Comparison of ENCODE assay signal across 23 cellular contexts in genomic region chr5:9391080-9391479, GRCh38.
DNase-seq lines count a peak whose midpoint lies in the region; ATAC-seq, FAIRE-seq and TF ChIP-seq lines count a peak whose summit lies in the region.
"Had no signal": no experiment of that assay in that cellular context is flagged by ENCODE, and none has a peak within 500 bp of the region (broad histone marks: within the 10 kb centered on the region; RNA-seq: fewer than 3 reads in every experiment).

No MANE protein-coding gene starts in this region.

- ATAC-seq in HepG2, result no peak
- no peak for ATAC-seq in IMR-90 (ENCODE audit: low read depth)
- ATAC-seq in left lobe of liver, result peak; percentile 84
- ATAC-seq: CD8-positive, alpha-beta T cell had no signal

- no peak overlapping the region for H2BK15ac ChIP-seq in IMR-90 (ENCODE audit: low read depth, low read length)

- no peak overlapping the region for H4K5ac ChIP-seq in IMR-90 (ENCODE audit: low read depth, low read length)

- no peak overlapping the region for H3K9ac ChIP-seq in liver (ENCODE audit: low read depth in 1 of 2, low read length in 2 of 2)
- H3K9ac ChIP-seq in HepG2 (ENCODE audit: insufficient read depth, low read depth, low read length), result no peak overlapping the region
- no peak overlapping the region for H3K9ac ChIP-seq in IMR-90 (ENCODE audit: low read depth, low read length)
- H3K9ac ChIP-seq: BLaER1 had no signal

- no peaks in the 10 kb centered on the region for H3K36me3 ChIP-seq in liver (ENCODE audit: control insufficient read depth in 4 of 4, insufficient read depth in 3 of 4, low read depth in 1 of 4, low read length in 3 of 4)
- H3K36me3 ChIP-seq in HepG2 (replicated peaks in 1 of 2; ENCODE audit: control insufficient read depth in 1 of 2, insufficient read depth in 2 of 2, low read length in 2 of 2), result no peaks in the 10 kb centered on the region
- H3K36me3 ChIP-seq in IMR-90 (ENCODE audit: control insufficient read depth, insufficient read depth, low read length), result no peaks in the 10 kb centered on the region
- H3K36me3 ChIP-seq: BE2C, BLaER1 had no signal

- peaks cover 14% of the 10 kb centered on the region for H3K9me1 ChIP-seq in IMR-90 (ENCODE audit: insufficient read depth, low read length)

- WGBS in liver, result 46% methylated on average over 4 of the region's 4 CpGs
- 25% methylated on average over 4 of the region's 4 CpGs for WGBS in HepG2 (ENCODE audit: low lambda C conversion rate)
- 100% methylated on average over 1 of the region's 4 CpGs; no CpG with 5 or more reads in 1 of the 2 experiments for WGBS in IMR-90 (ENCODE audit: extremely low coverage in 2 of 2, insufficient read length in 1 of 2), 2 experiments

- no peaks in the 10 kb centered on the region for H4K20me1 ChIP-seq in HepG2 (ENCODE audit: insufficient read depth, low read length)
- H4K20me1 ChIP-seq in IMR-90 (ENCODE audit: insufficient read depth, low read length), result peaks cover 12% of the 10 kb centered on the region; the same call in 1 of the 2 replicates
- H4K20me1 ChIP-seq: BLaER1 had no signal

- H2BK120ac ChIP-seq in IMR-90 (ENCODE audit: low read depth, low read length), result no peak overlapping the region

- H3K23ac ChIP-seq in IMR-90 (ENCODE audit: low read depth, low read length), result no peak overlapping the region

- no peak for TF ChIP-seq CTCF in liver (IDR thresholded peaks at IDR 0.05; ENCODE audit: low read depth, low read length, missing input control)
- no peak for TF ChIP-seq CTCF in HepG2 (CRISPR knock-in tag; IDR thresholded peaks at IDR 0.05)
- TF ChIP-seq CTCF in IMR-90 (conservative IDR thresholded peaks at IDR 0.05; ENCODE audit: low read depth, low read length), result no peak
- TF ChIP-seq CTCF in coronary artery (IDR thresholded peaks at IDR 0.05), result no peak

- no peak for FAIRE-seq in HepG2 (lab: Jason Lieb, UNC)
- FAIRE-seq: A204.1, D721Med, G401.6, GM12891, GM19239 had no signal

- H3K4me2 ChIP-seq in HepG2 (ENCODE audit: low read depth, low read length) (no peak overlapping the region), IMR-90 (ENCODE audit: low read depth, low read length) (no peak overlapping the region)
- H3K4me2 ChIP-seq: BLaER1 had no signal

- H2AFZ ChIP-seq in HepG2 (ENCODE audit: low read length) (no peak overlapping the region), IMR-90 (replicated peaks; ENCODE audit: low read length, poor library complexity) (no peak overlapping the region)

- TF ChIP-seq RAD21 in liver (IDR thresholded peaks at IDR 0.05) (peak in 1 of 2 donors; percentile 7), HepG2 (CRISPR knock-in tag; IDR thresholded peaks at IDR 0.05) (no peak), IMR-90 (IDR thresholded peaks at IDR 0.05; ENCODE audit: low read length) (no peak)

- H2AK9ac ChIP-seq in IMR-90 (replicated peaks; ENCODE audit: low read depth, low read length, poor library complexity), result no peak overlapping the region

- H3K79me2 ChIP-seq in HepG2 (ENCODE audit: insufficient read depth, low read length), result no peaks in the 10 kb centered on the region

- H3K4me1 ChIP-seq in liver (ENCODE audit: control insufficient read depth in 4 of 4, insufficient read depth in 4 of 4, low read length in 3 of 4) (peaks cover 0 to 13% (median 3%) of the 10 kb centered on the region in 4 donors), HepG2 (ENCODE audit: insufficient read depth, low read length) (no peaks in the 10 kb centered on the region), IMR-90 (ENCODE audit: control insufficient read depth, insufficient read depth, low read length) (peaks cover 1% of the 10 kb centered on the region; the same call in 1 of the 2 replicates)
- H3K4me1 ChIP-seq: BE2C, BLaER1, Caco-2 had no signal

- H3K79me1 ChIP-seq in IMR-90 (ENCODE audit: low read depth in 1 of 2, low read length in 2 of 2), result peaks cover 13 to 64% of the 10 kb centered on the region in 2 experiments

- in situ Hi-C loops in HepG2 (cut with HindIII; ENCODE audit: extremely low pct_ligation_motif_present, low pct_unique_long_range_greater_than_20kb), result no loop called here
- in situ Hi-C loops in IMR-90 (cut with MboI; ENCODE audit: low sequenced_read_pairs), result no loop called here

- BruUV-seq in HepG2 (replicated peaks; lab: Mats Ljungman, UMichigan) (no TSS peak), IMR-90 (replicated peaks; lab: Mats Ljungman, UMichigan) (no TSS peak)

- H3K14ac ChIP-seq in IMR-90 (replicated peaks; ENCODE audit: low read depth, low read length), result no peak overlapping the region

- dilution Hi-C loops in IMR-90 (cut with HindIII; ENCODE audit: low sequenced_read_pairs, unreplicated experiment), result no loop called here

- H2BK20ac ChIP-seq in IMR-90 (ENCODE audit: low read depth, low read length), result no peak overlapping the region

- no peak for DNase-seq in HepG2 (ENCODE audit: low spot score)
- no peak for DNase-seq in IMR-90
- peak; percentile 58 for DNase-seq in left lobe of liver (ENCODE audit: low spot score)
- DNase-seq in coronary artery (ENCODE audit: low spot score), result no peak
- no peak for DNase-seq in caudate nucleus (lab: John Stamatoyannopoulos, UW)
- DNase-seq in cerebellar nuclear complex (lab: John Stamatoyannopoulos, UW), result no peak
- DNase-seq: 8988T; ACHN; BE2C; C1 segment of cervical spinal cord; Caco-2; Calu3; CD4-positive, alpha-beta T cell; CD8-positive, alpha-beta T cell; DMS79 treated with DMSO at 0.1 percent for 48 hours; GF-D8 had no signal

- no peak for TF ChIP-seq EP300 in HepG2 (IDR thresholded peaks at IDR 0.05; ENCODE audit: low read depth in 2 of 2, low read length in 2 of 2)
- TF ChIP-seq EP300 in HepG2 (CRISPR knock-in tag; IDR thresholded peaks at IDR 0.05; ENCODE audit: borderline replicate concordance), result no peak

- H3K27me3 ChIP-seq in liver (ENCODE audit: control insufficient read depth in 4 of 4, insufficient read depth in 4 of 4, low read length in 3 of 4) (no peaks in the 10 kb centered on the region), HepG2 (ENCODE audit: control insufficient read depth in 1 of 2, insufficient read depth in 2 of 2, low read length in 2 of 2) (no peaks in the 10 kb centered on the region), IMR-90 (ENCODE audit: control insufficient read depth, insufficient read depth, low read length) (no peaks in the 10 kb centered on the region)
- H3K27me3 ChIP-seq: BE2C, BLaER1 had no signal

- POLR2A ChIA-PET in HepG2 (lab: Yijun Ruan, JAX) (no interaction called here), IMR-90 (lab: Charles Lee; ENCODE audit: unreplicated experiment) (no interaction called here)

- H3K56ac ChIP-seq in IMR-90 (ENCODE audit: extremely low read depth, insufficient read depth, low read length), result no peak overlapping the region

- no peak overlapping the region for H4K91ac ChIP-seq in IMR-90 (ENCODE audit: insufficient read depth, low read depth, low read length)

- no peak overlapping the region for H2BK5ac ChIP-seq in IMR-90 (ENCODE audit: low read depth, low read length, poor library complexity, severe bottlenecking)

- H3K27ac ChIP-seq in liver (ENCODE audit: low read depth in 1 of 2, low read length in 2 of 2) (no peak overlapping the region), HepG2 (ENCODE audit: extremely low read length, insufficient read depth, low read length) (no peak overlapping the region), IMR-90 (ENCODE audit: insufficient read depth, low read length) (no peak overlapping the region), coronary artery (no peak overlapping the region), caudate nucleus (ENCODE audit: low read depth, low read length) (no peak overlapping the region)
- H3K27ac ChIP-seq: BLaER1 had no signal

- H3K4me3 ChIP-seq in liver (ENCODE audit: low read depth in 1 of 3, low read length in 3 of 3) (no peak overlapping the region), HepG2 (replicated peaks in 1 of 3; ENCODE audit: insufficient read depth in 1 of 3, low read depth in 2 of 3, low read length in 3 of 3) (no peak overlapping the region), IMR-90 (ENCODE audit: insufficient read depth, low read depth, low read length) (no peak overlapping the region), coronary artery (no peak overlapping the region)
- H3K4me3 ChIP-seq: BLaER1 had no signal

- H3K18ac ChIP-seq in IMR-90 (ENCODE audit: low read depth, low read length), result no peak overlapping the region

- no peak for TF ChIP-seq POLR2A in HepG2 (IDR thresholded peaks at IDR 0.05; ENCODE audit: insufficient read depth in 1 of 2, low read depth in 2 of 2, low read length in 2 of 2)
- TF ChIP-seq POLR2A in IMR-90 (IDR thresholded peaks at IDR 0.05; ENCODE audit: low read depth, low read length), result no peak

- H3K9me3 ChIP-seq in liver (ENCODE audit: control insufficient read depth in 4 of 4, low read length in 3 of 4) (no peaks in the 10 kb centered on the region), HepG2 (ENCODE audit: low read length) (no peaks in the 10 kb centered on the region), IMR-90 (ENCODE audit: control insufficient read depth, insufficient read depth, low read length) (no peaks in the 10 kb centered on the region)
- H3K9me3 ChIP-seq: BE2C, BLaER1, Caco-2 had no signal

- no peak overlapping the region for H4K8ac ChIP-seq in IMR-90 (ENCODE audit: low read depth in 2 of 2, low read length in 2 of 2)

- H2AK5ac ChIP-seq in IMR-90 (ENCODE audit: low read depth, low read length), result no peak overlapping the region

- no peak overlapping the region for H3K4ac ChIP-seq in IMR-90 (ENCODE audit: low read depth, low read length)

- intact Hi-C loops in HepG2 (cut with micrococcal nuclease; ENCODE audit: unreplicated experiment), result no loop called here
- intact Hi-C loops in IMR-90 (cut with micrococcal nuclease), result no loop called here

- CTCF ChIA-PET in HepG2 (lab: Yijun Ruan, JAX; ENCODE audit: low intra/inter-chr PET ratio, low total read pairs), result no interaction called here
- CTCF ChIA-PET in IMR-90 (lab: Yijun Ruan, JAX), result no interaction called here

TF ChIP-seq in liver, 16 proteins besides CTCF, POLR2A, EP300 and RAD21 (continues in another document):
- peak in 1 of 2 donors; percentile 6 for TF ChIP-seq EGR1 (IDR thresholded peaks at IDR 0.05; ENCODE audit: low read depth in 2 of 2)
- TF ChIP-seq YY1 (IDR thresholded peaks at IDR 0.05), result no peak
- TF ChIP-seq TAF1 (conservative IDR thresholded peaks at IDR 0.05), result no peak
- no peak for TF ChIP-seq HNF4G (IDR thresholded peaks at IDR 0.05)

TF ChIP-seq in HepG2, 621 proteins besides CTCF, POLR2A, EP300 and RAD21 (continues in another document):
- TF ChIP-seq SOX13 (IDR thresholded peaks at IDR 0.05), result no peak
- no peak for TF ChIP-seq SOX13 (CRISPR knock-in tag; conservative IDR thresholded peaks at IDR 0.05 in 1 of 2, IDR thresholded peaks at IDR 0.05 in 1 of 2)

TF ChIP-seq in IMR-90, 13 proteins besides CTCF, POLR2A, EP300 and RAD21 (continues in another document):
- TF ChIP-seq CHD1 (IDR thresholded peaks at IDR 0.05; ENCODE audit: low read depth, low read length) (no peak), CEBPB (IDR thresholded peaks at IDR 0.05; ENCODE audit: low read depth, low read length) (peak; percentile 20; the same call in 1 of the 2 replicates), MAZ (IDR thresholded peaks at IDR 0.05; ENCODE audit: borderline replicate concordance, low read depth, low read length) (no peak)
